8 cellular contexts compared by ENCODE assay signal in genomic region chr16:47460301-47460754, GRCh38.
A peak's percentile ranks its signal among the peaks of the same experiment; 100 is the strongest.
DNase-seq lines count a peak whose midpoint lies in the region; ATAC-seq, FAIRE-seq and TF ChIP-seq lines count a peak whose summit lies in the region.

No MANE protein-coding gene starts in this region.

- FAIRE-seq in D721Med (lab: Jason Lieb, UNC), result no peak
- no peak for FAIRE-seq in GM19239 (lab: Jason Lieb, UNC)

- H3K9me3 ChIP-seq in DND-41 (ENCODE audit: insufficient read depth, low read length, severe bottlenecking), result no peaks in the 10 kb centered on the region
- H3K9me3 ChIP-seq in mucosa of stomach (ENCODE audit: control insufficient read depth, low read length), result no peaks in the 10 kb centered on the region

- peaks cover 15% of the 10 kb centered on the region for H3K36me3 ChIP-seq in DND-41 (ENCODE audit: insufficient read depth, low read length)
- no peaks in the 10 kb centered on the region for H3K36me3 ChIP-seq in mucosa of stomach (ENCODE audit: control insufficient read depth, insufficient read depth, low read length)

- H3K9ac ChIP-seq in DND-41 (ENCODE audit: low read depth, low read length) (peak overlapping the region; percentile 87), mucosa of stomach (ENCODE audit: low read length) (peak overlapping the region; percentile 92)

- ATAC-seq in DND-41 (ENCODE audit: insufficient read depth, low read depth) (no peak), GM21717 (IDR thresholded peaks at IDR 0.05; ENCODE audit: unreplicated experiment) (no peak)

- H3K27ac ChIP-seq in DND-41 (ENCODE audit: low read length) (peak overlapping the region; percentile 83), coronary artery (peak overlapping the region; percentile 93 to 97)

- peaks cover 79% of the 10 kb centered on the region for H3K79me2 ChIP-seq in DND-41 (ENCODE audit: insufficient read depth, low read length)

- H3K27me3 ChIP-seq in DND-41 (ENCODE audit: insufficient read depth, low read length, poor library complexity), result no peaks in the 10 kb centered on the region
- H3K27me3 ChIP-seq in mucosa of stomach (ENCODE audit: control insufficient read depth, insufficient read depth, low read length), result no peaks in the 10 kb centered on the region

- H3K4me3 ChIP-seq in DND-41 (ENCODE audit: low read depth in 1 of 2, low read length in 2 of 2), result peak overlapping the region; percentile 71 to 72
- peak overlapping the region; percentile 80 for H3K4me3 ChIP-seq in LNCaP clone FGC (ENCODE audit: low read depth, low read length)
- peak overlapping the region; percentile 84 for H3K4me3 ChIP-seq in coronary artery
- H3K4me3 ChIP-seq in mucosa of stomach (ENCODE audit: low read length), result peak overlapping the region; percentile 93

- H3K4me1 ChIP-seq in DND-41 (ENCODE audit: insufficient read depth, low read length) (peaks cover 53% of the 10 kb centered on the region), mucosa of stomach (ENCODE audit: control insufficient read depth, insufficient read depth, low read length) (peaks cover 21% of the 10 kb centered on the region)

- no peaks in the 10 kb centered on the region for H4K20me1 ChIP-seq in DND-41 (ENCODE audit: insufficient read depth, low read length)

- DNase-seq in DND-41, result no peak
- no peak for DNase-seq in LNCaP clone FGC (ENCODE audit: low read depth)
- no peak for DNase-seq in coronary artery (ENCODE audit: low spot score)
- DNase-seq in medulla oblongata (ENCODE audit: extremely low spot score), result no peak
- no peak for DNase-seq in D721Med (ENCODE audit: insufficient read length, low spot score)
- DNase-seq in GM19239 (ENCODE audit: insufficient read length, low spot score), result no peak

- H2AFZ ChIP-seq in DND-41 (ENCODE audit: low read depth, low read length), result peak overlapping the region; percentile 91

- no peak for TF ChIP-seq CTCF in DND-41 (IDR thresholded peaks at IDR 0.05; ENCODE audit: borderline replicate concordance, extremely low read depth, low read length, poor library complexity, severe bottlenecking)
- no peak for TF ChIP-seq CTCF in LNCaP clone FGC (IDR thresholded peaks at IDR 0.05; ENCODE audit: control insufficient read depth, extremely low read depth, insufficient read depth)
- TF ChIP-seq CTCF in coronary artery (IDR thresholded peaks at IDR 0.05), result no peak
- TF ChIP-seq CTCF in D721Med (IDR thresholded peaks at IDR 0.05; ENCODE audit: insufficient read depth, missing control alignments), result no peak

- H3K4me2 ChIP-seq in DND-41 (ENCODE audit: insufficient read depth, low read length), result peak overlapping the region; percentile 77
